Comparison of ENCODE assay signal across 21 cellular contexts in genomic region chr5:80745490-80745889, GRCh38.
DNase-seq lines count a peak whose midpoint lies in the region; ATAC-seq and TF ChIP-seq lines count a peak whose summit lies in the region.
"Had no signal": no experiment of that assay in that cellular context is flagged by ENCODE, and none has a peak within 500 bp of the region (broad histone marks: within the 10 kb centered on the region; RNA-seq: fewer than 3 reads in every experiment).

No MANE protein-coding gene starts in this region.

- RAD21 ChIA-PET in HCT116 (lab: Charles Lee; ENCODE audit: low non-redundant PET in 1 of 2, low total read pairs in 2 of 2, uncharacterized antibody in 2 of 2, unreplicated experiment in 2 of 2) = no interaction called here

- H2AFZ ChIP-seq in HCT116 (ENCODE audit: low read depth, low read length, poor library complexity, severe bottlenecking) = no peak overlapping the region
- H2AFZ ChIP-seq: GM23338, hepatocyte, neural progenitor cell had no signal

- peaks cover 73% of the 10 kb centered on the region for H3K36me3 Mint-ChIP-seq in activated naive CD8-positive, alpha-beta T cell treated with anti-CD3 and anti-CD28 coated beads, Interleukin-2, amount 50 U/mL, for 24 hours (ENCODE audit: low read depth)

- H3K27ac Mint-ChIP-seq in activated naive CD8-positive, alpha-beta T cell treated with anti-CD3 and anti-CD28 coated beads, Interleukin-2, amount 50 U/mL, for 24 hours = no peak overlapping the region
- H3K27ac Mint-ChIP-seq: activated CD4-positive, alpha-beta memory T cell treated with anti-CD3 and anti-CD28 coated beads for 36 hours; activated naive CD4-positive, alpha-beta T cell treated with anti-CD3 and anti-CD28 coated beads, Interleukin-2, amount 50 U/mL, for 72 hours; GM23338; mesothelial cell of epicardium; neural progenitor cell; type B pancreatic cell had no signal

- H3K4me1 ChIP-seq in HCT116 (ENCODE audit: control insufficient read depth in 1 of 2, insufficient read depth in 2 of 2, low read length in 2 of 2) (no peaks in the 10 kb centered on the region; a peak in 1 of 4 replicates), BE2C (no peaks in the 10 kb centered on the region)

- CTCF ChIA-PET in HCT116 (lab: Charles Lee) = no interaction called here

- no peaks in the 10 kb centered on the region for H3K9me3 ChIP-seq in HCT116 (ENCODE audit: control insufficient read depth in 1 of 2, insufficient read depth in 1 of 2, low read depth in 1 of 2, low read length in 2 of 2)
- no peaks in the 10 kb centered on the region for H3K9me3 ChIP-seq in BE2C

- H3K4me3 ChIP-seq in HCT116 (replicated peaks in 1 of 2; ENCODE audit: low read depth in 1 of 2, low read length in 2 of 2) (no peak overlapping the region), foreskin fibroblast (ENCODE audit: low read depth in 1 of 2, low read length in 2 of 2) (no peak overlapping the region), BE2C (ENCODE audit: low read depth, low read length) (no peak overlapping the region)
- H3K4me3 ChIP-seq: GM23338, hepatocyte, neural progenitor cell had no signal

- H3K9me2 ChIP-seq in HCT116 (ENCODE audit: insufficient read depth) = no peaks in the 10 kb centered on the region

- no peaks in the 10 kb centered on the region for H3K36me3 ChIP-seq in HCT116 (ENCODE audit: control insufficient read depth in 1 of 2, insufficient read depth in 2 of 2, low read length in 2 of 2)
- H3K36me3 ChIP-seq in BE2C = peaks cover 5% of the 10 kb centered on the region; the same call in 1 of the 2 replicates
- H3K36me3 ChIP-seq: neural progenitor cell had no signal

- intact Hi-C loops in HCT116 (cut with micrococcal nuclease) = no loop called here

- BruUV-seq in HCT116 (replicated peaks; lab: Mats Ljungman, UMichigan) = no TSS peak

- H3K4me3 Mint-ChIP-seq in activated naive CD8-positive, alpha-beta T cell treated with anti-CD3 and anti-CD28 coated beads, Interleukin-2, amount 50 U/mL, for 24 hours = no peak overlapping the region
- H3K4me3 Mint-ChIP-seq: activated CD4-positive, alpha-beta memory T cell treated with anti-CD3 and anti-CD28 coated beads for 36 hours; activated T-cell treated with anti-CD3 and anti-CD28 coated beads, Interleukin-2, amount 50 U/mL, for 4 hours; GM23338; mesothelial cell of epicardium; neural progenitor cell; type B pancreatic cell had no signal

- H3K79me2 ChIP-seq in HCT116 (ENCODE audit: insufficient read depth, low read length) = no peaks in the 10 kb centered on the region
- H3K79me2 ChIP-seq: hepatocyte had no signal

- POLR2A ChIA-PET in HCT116 (lab: Charles Lee) = interaction anchor here (1.1 kb wide), 1 partner anchor 9 kb away, joined by 3 read pairs; no protein-coding TSS in a partner anchor

- H3K27ac ChIP-seq in HCT116 (ENCODE audit: low read depth, low read length) = no peak overlapping the region
- H3K27ac ChIP-seq: hepatocyte, neural progenitor cell had no signal

- H3K4me2 ChIP-seq in HCT116 (ENCODE audit: low read length) = no peak overlapping the region
- H3K4me2 ChIP-seq: GM23338, hepatocyte, neural progenitor cell had no signal

- H3K9me3 Mint-ChIP-seq in activated naive CD8-positive, alpha-beta T cell treated with anti-CD3 and anti-CD28 coated beads, Interleukin-2, amount 50 U/mL, for 24 hours = no peaks in the 10 kb centered on the region
- H3K9me3 Mint-ChIP-seq: activated CD4-positive, alpha-beta memory T cell treated with anti-CD3 and anti-CD28 coated beads for 36 hours; activated naive CD4-positive, alpha-beta T cell treated with anti-CD3 and anti-CD28 coated beads, Interleukin-2, amount 50 U/mL, for 72 hours; activated T-cell treated with anti-CD3 and anti-CD28 coated beads, Interleukin-2, amount 50 U/mL, for 4 hours; GM23338; type B pancreatic cell had no signal

- H3K9ac ChIP-seq in HCT116 (ENCODE audit: low read length) = no peak overlapping the region
- H3K9ac ChIP-seq: neural progenitor cell had no signal

- no peaks in the 10 kb centered on the region for H3K27me3 ChIP-seq in HCT116 (ENCODE audit: insufficient read depth, low read length)
- H3K27me3 ChIP-seq in BE2C = no peaks in the 10 kb centered on the region
- H3K27me3 ChIP-seq: hepatocyte, neural progenitor cell had no signal

- TF ChIP-seq CTCF in HCT116 (IDR thresholded peaks at IDR 0.05 in 2 of 3, conservative IDR thresholded peaks at IDR 0.05 in 1 of 3; ENCODE audit: borderline replicate concordance in 1 of 3, insufficient read depth in 1 of 3, low read depth in 2 of 3, low read length in 2 of 3) = no peak
- TF ChIP-seq CTCF in foreskin fibroblast (IDR thresholded peaks at IDR 0.05; ENCODE audit: low read depth, low read length) = no peak
- TF ChIP-seq CTCF in BE2C (IDR thresholded peaks at IDR 0.05; ENCODE audit: low read depth, low read length) = no peak
- TF ChIP-seq CTCF in GM10266 (IDR thresholded peaks at IDR 0.05; ENCODE audit: control insufficient read depth, insufficient read depth, low read depth, missing control alignments) = no peak

- no peak for TF ChIP-seq POLR2A in HCT116 (IDR thresholded peaks at IDR 0.05; ENCODE audit: borderline replicate concordance, extremely low read depth, insufficient read depth, insufficient read length)

- no peak for TF ChIP-seq RAD21 in HCT116 (IDR thresholded peaks at IDR 0.05; ENCODE audit: low read depth)

- no peaks in the 10 kb centered on the region for H4K20me1 ChIP-seq in HCT116 (ENCODE audit: insufficient read depth)

- no peaks in the 10 kb centered on the region for H3K27me3 Mint-ChIP-seq in activated naive CD8-positive, alpha-beta T cell treated with anti-CD3 and anti-CD28 coated beads, Interleukin-2, amount 50 U/mL, for 24 hours
- H3K27me3 Mint-ChIP-seq: activated CD4-positive, alpha-beta memory T cell treated with anti-CD3 and anti-CD28 coated beads for 36 hours; type B pancreatic cell had no signal

- ATAC-seq in HCT116 = peak; percentile 46
- peak; percentile 65 for ATAC-seq in activated naive CD8-positive, alpha-beta T cell treated with anti-CD3 and anti-CD28 coated beads, Interleukin-2, amount 50 U/mL, for 24 hours
- ATAC-seq: GM23338 had no signal

- H3K4me1 Mint-ChIP-seq in activated naive CD8-positive, alpha-beta T cell treated with anti-CD3 and anti-CD28 coated beads, Interleukin-2, amount 50 U/mL, for 24 hours = peaks cover 16% of the 10 kb centered on the region
- H3K4me1 Mint-ChIP-seq: mesothelial cell of epicardium had no signal

- DNase-seq in A172 (ENCODE audit: low spot score) (peak; percentile 74), HCT116 (ENCODE audit: low read depth, low spot score) (no peak), foreskin fibroblast (peak; percentile 25 to 50), LoVo (ENCODE audit: low spot score) (no peak), BE2C (no peak), GM10266 (ENCODE audit: extremely low spot score) (no peak)
- DNase-seq in activated naive CD8-positive, alpha-beta T cell treated with anti-CD3 and anti-CD28 coated beads, Interleukin-2, amount 50 U/mL, for 24 hours = no peak
- DNase-seq in stimulated activated CD4-positive, alpha-beta T cell treated with anti-CD3 and anti-CD28 coated beads, Interleukin-4, amount 100 ng/mL, for 4 hours = no peak
- DNase-seq: activated CD4-positive, alpha-beta memory T cell treated with anti-CD3 and anti-CD28 coated beads for 36 hours; activated T-cell treated with anti-CD3 and anti-CD28 coated beads, Interleukin-2, amount 50 U/mL, for 4 hours; DMS79 treated with DMSO at 0.1 percent for 48 hours; NCI-H2081; NCI-H524 treated with DMSO at 0.1 percent for 48 hours; SHP77 treated with DMSO at 0.1 percent for 48 hours; T-helper 1 cell had no signal

TF ChIP-seq in HCT116, 20 proteins besides CTCF, POLR2A, EP300 and RAD21 (continues in another document):
- TF ChIP-seq FOSL1 (IDR thresholded peaks at IDR 0.05; ENCODE audit: low read depth) (no peak), REST (IDR thresholded peaks at IDR 0.05; ENCODE audit: low read depth) (no peak), EZH2 (IDR thresholded peaks at IDR 0.05) (no peak), SP1 (IDR thresholded peaks at IDR 0.05; ENCODE audit: low read depth) (no peak), POLR2AphosphoS5 (IDR thresholded peaks at IDR 0.05; ENCODE audit: low read depth, low read length) (no peak), ZFX (IDR thresholded peaks at IDR 0.05) (no peak), ATF3 (IDR thresholded peaks at IDR 0.05) (no peak), SIN3A (IDR thresholded peaks at IDR 0.05; ENCODE audit: low read depth) (no peak), ZNF274 (IDR thresholded peaks at IDR 0.05; ENCODE audit: low read depth, low read length) (no peak), YY1 (IDR thresholded peaks at IDR 0.05; ENCODE audit: extremely low read depth, insufficient replicate concordance, low read depth, low read length) (no peak), EGR1 (IDR thresholded peaks at IDR 0.05; ENCODE audit: low read depth) (no peak), SRF (IDR thresholded peaks at IDR 0.05; ENCODE audit: low read depth) (no peak), ELF1 (IDR thresholded peaks at IDR 0.05; ENCODE audit: borderline replicate concordance, low read depth) (no peak), CEBPB (IDR thresholded peaks at IDR 0.05; ENCODE audit: low read depth) (no peak)

Comparison
In these comparisons a context has a peak if more than half of its experiments do, and no peak if none do; other contexts are left out.
1. DNase-seq: peak in A172 (single experiment) and foreskin fibroblast (2 of 2); none in HCT116 (single experiment), activated naive CD8-positive, alpha-beta T cell treated with anti-CD3 and anti-CD28 coated beads, Interleukin-2, amount 50 U/mL, for 24 hours (single experiment), stimulated activated CD4-positive, alpha-beta T cell treated with anti-CD3 and anti-CD28 coated beads, Interleukin-4, amount 100 ng/mL, for 4 hours (0 of 2), LoVo (single experiment), BE2C (single experiment) and GM10266 (single experiment).